ENCODE assay signal across 15 cellular contexts in the genomic region with DNA sequence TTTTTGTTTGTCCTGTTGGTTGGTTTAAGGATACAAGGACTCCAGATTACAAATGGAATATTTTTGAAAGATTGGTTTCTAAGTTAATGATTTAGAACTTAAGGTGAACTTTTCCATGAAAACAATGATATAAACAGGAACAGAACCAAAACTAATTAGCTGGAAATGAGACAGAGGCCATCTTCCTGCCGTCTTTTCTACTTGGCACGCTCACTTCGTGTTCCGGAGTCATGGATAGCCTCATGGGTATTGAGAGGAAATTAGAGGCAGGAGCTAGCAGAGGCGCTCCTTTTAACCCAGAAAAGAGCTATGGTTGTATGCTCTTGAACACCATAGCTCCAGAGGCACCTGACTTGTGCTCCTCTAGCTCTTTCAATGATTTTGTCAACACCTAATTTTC. TPM values are rescaled to one million over a fixed set of nuclear protein-coding genes. Genes with fewer than 3 reads are reported as not detected.
A peak's percentile ranks its signal among the peaks of the same experiment; 100 is the strongest.
DNase-seq lines count a peak whose midpoint lies in the region; ATAC-seq lines count a peak whose summit lies in the region.
"Had no signal": no experiment of that assay in that cellular context is flagged by ENCODE, and none has a peak within 500 bp of the region (broad histone marks: within the 10 kb centered on the region; RNA-seq: fewer than 3 reads in every experiment).

No MANE protein-coding gene starts in this region.

- no peaks in the 10 kb centered on the region for H3K9me3 Mint-ChIP-seq in activated T-cell treated with anti-CD3 and anti-CD28 coated beads, Interleukin-2, amount 50 U/mL, for 4 hours
- H3K9me3 Mint-ChIP-seq in T-cell: no peaks in the 10 kb centered on the region
- H3K9me3 Mint-ChIP-seq: immature natural killer cell, neural progenitor cell had no signal

- POLR2A ChIA-PET in T-cell (lab: Charles Lee): interaction anchor here (0.6 to 2.4 kb wide), 3 partner anchors 9 to 35 kb away, joined by 3 to 8 read pairs (median 3); no protein-coding TSS in a partner anchor

- no peak for DNase-seq in activated T-cell treated with anti-CD3 and anti-CD28 coated beads, Interleukin-2, amount 50 U/mL, for 4 hours
- DNase-seq in activated T-cell treated with anti-CD3 and anti-CD28 coated beads, Interleukin-2, amount 50 U/mL, for 1 hour: no peak
- no peak for DNase-seq in T-cell
- DNase-seq in fibroblast of gingiva (ENCODE audit: low read depth): peak; percentile 38
- peak; percentile 32 for DNase-seq in stromal cell of bone marrow (ENCODE audit: low read depth)
- no peak for DNase-seq in cerebellum (ENCODE audit: low spot score)
- DNase-seq in HPDE6-E6E7 (ENCODE audit: extremely low spot score): no peak
- no peak for DNase-seq in hippocampal formation (lab: John Stamatoyannopoulos, UW)
- DNase-seq: activated CD8-positive, alpha-beta memory T cell treated with anti-CD3 and anti-CD28 coated beads for 24 hours; anterior cingulate cortex; immature natural killer cell; NCI-H1436; stimulated activated naive CD4-positive, alpha-beta T cell treated with Interleukin-2 at 50 U/mL for 16 hours; SW 1271 had no signal

- H3K36me3 Mint-ChIP-seq in activated T-cell treated with anti-CD3 and anti-CD28 coated beads, Interleukin-2, amount 50 U/mL, for 4 hours (ENCODE audit: insufficient read depth): peaks cover 18% of the 10 kb centered on the region
- H3K36me3 Mint-ChIP-seq in T-cell: no peaks in the 10 kb centered on the region
- H3K36me3 Mint-ChIP-seq: immature natural killer cell, neural progenitor cell had no signal

- H3K27me3 Mint-ChIP-seq in activated T-cell treated with anti-CD3 and anti-CD28 coated beads, Interleukin-2, amount 50 U/mL, for 4 hours (ENCODE audit: low read depth): no peaks in the 10 kb centered on the region
- H3K27me3 Mint-ChIP-seq in T-cell: no peaks in the 10 kb centered on the region

- H3K4me3 Mint-ChIP-seq in activated T-cell treated with anti-CD3 and anti-CD28 coated beads, Interleukin-2, amount 50 U/mL, for 4 hours: peak overlapping the region; percentile 89
- H3K4me3 Mint-ChIP-seq in T-cell: peak overlapping the region in 2 of 3 donors; percentile 18 to 82
- H3K4me3 Mint-ChIP-seq: neural progenitor cell had no signal

- H3K27ac Mint-ChIP-seq in T-cell: no peak overlapping the region
- H3K27ac Mint-ChIP-seq: immature natural killer cell, neural progenitor cell had no signal

- CTCF ChIA-PET in T-cell (lab: Charles Lee): interaction anchor here (0.6 to 1.8 kb wide), 9 partner anchors 11 to 1983 kb away, joined by 3 to 5 read pairs (median 3); partner anchors contain the start of gene TIFA (in 1 of the 2)

- peaks cover 54% of the 10 kb centered on the region for H3K4me1 Mint-ChIP-seq in activated T-cell treated with anti-CD3 and anti-CD28 coated beads, Interleukin-2, amount 50 U/mL, for 4 hours (ENCODE audit: low read depth)
- H3K4me1 Mint-ChIP-seq in T-cell: peaks cover 40 to 51% (median 42%) of the 10 kb centered on the region in 3 donors

- ATAC-seq in activated T-cell treated with anti-CD3 and anti-CD28 coated beads, Interleukin-2, amount 50 U/mL, for 4 hours: no peak
- ATAC-seq in T-cell (replicated peaks in 1 of 4): no peak

RNA-seq across cellular contexts. Expression of gene FAM241A, which starts 2.4 kb away (rescaled TPM):
- 10 to 100 TPM; 12.5 to 13.8 (median 12.8) TPM for total RNA-seq in activated T-cell treated with anti-CD3 and anti-CD28 coated beads, Interleukin-2, amount 50 U/mL, for 4 hours
- 1 to 10 TPM; 1.4 to 3.4 (median 2.0) TPM for total RNA-seq in T-cell
- 1.9 TPM for total RNA-seq in cerebellum

Comparison
In these comparisons a context has a peak if more than half of its experiments do, and no peak if none do; other contexts are left out.
1. DNase-seq: peak in fibroblast of gingiva (single experiment) and stromal cell of bone marrow (single experiment); none in activated T-cell treated with anti-CD3 and anti-CD28 coated beads, Interleukin-2, amount 50 U/mL, for 4 hours (single experiment), activated T-cell treated with anti-CD3 and anti-CD28 coated beads, Interleukin-2, amount 50 U/mL, for 1 hour (single experiment), T-cell (0 of 34), cerebellum (single experiment), HPDE6-E6E7 (single experiment) and hippocampal formation (0 of 2).